Comparison of ENCODE assay signal across 8 cellular contexts in the genomic region with DNA sequence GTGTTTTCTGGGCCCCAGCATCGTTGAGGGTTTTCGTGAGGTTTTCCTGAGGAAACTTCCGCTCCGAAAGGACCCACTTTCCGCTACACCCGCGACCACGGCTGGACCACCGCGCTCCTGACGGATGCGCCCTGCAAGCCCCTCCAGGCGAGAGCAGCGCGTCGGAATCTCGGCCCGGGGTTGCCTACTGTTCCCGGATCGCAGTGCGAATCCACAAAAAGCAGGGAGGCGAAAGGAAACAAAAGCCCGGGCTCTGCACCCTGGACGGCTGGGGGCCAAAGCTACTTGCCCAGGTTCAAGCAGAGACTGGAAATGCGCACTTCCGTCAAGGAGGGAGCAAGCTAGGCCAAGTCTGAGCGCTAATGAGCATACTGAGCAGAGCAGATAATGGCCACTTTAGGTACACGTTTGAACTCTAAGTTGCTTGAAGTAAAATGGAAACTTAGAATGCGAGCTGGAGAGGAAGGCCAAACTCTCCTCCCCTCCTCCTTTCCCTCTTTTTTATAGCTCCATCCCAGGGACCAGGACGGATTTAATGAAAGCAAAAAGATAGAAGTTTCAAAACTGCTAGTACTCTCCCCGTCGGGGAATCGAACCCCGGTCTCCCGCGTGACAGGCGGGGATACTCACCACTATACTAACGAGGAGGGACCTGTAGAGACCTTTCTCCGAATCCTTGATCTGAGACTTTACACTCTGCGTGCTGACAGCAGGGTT. TPM values are rescaled to one million over a fixed set of nuclear protein-coding genes. Genes with fewer than 3 reads are reported as not detected.
DNase-seq lines count a peak whose midpoint lies in the region; ATAC-seq lines count a peak whose summit lies in the region.

No MANE protein-coding gene starts in this region.

- peak overlapping the region; percentile 62 to 82 (median 72) for H3K4me3 ChIP-seq in BLaER1 treated with 17β-estradiol and CSF1 and Interleukin-3, amounts not matched to agents 10 nM and 100 nM
- peak overlapping the region; percentile 73 for H3K4me3 ChIP-seq in effector memory CD4-positive, alpha-beta T cell (ENCODE audit: insufficient read depth, low read depth, low read length, poor library complexity, severe bottlenecking)
- peak overlapping the region; percentile 78 for H3K4me3 ChIP-seq in mesendoderm (ENCODE audit: low read length)

- H3K4me2 ChIP-seq in BLaER1 treated with 17β-estradiol and CSF1 and Interleukin-3, amounts not matched to agents 10 nM and 100 nM = peak overlapping the region; percentile 87 to 100 (median 96)
- H3K4me2 ChIP-seq in mesendoderm (ENCODE audit: low read length) = peak overlapping the region; percentile 100

- no peaks in the 10 kb centered on the region for H3K36me3 ChIP-seq in BLaER1 treated with 17β-estradiol and CSF1 and Interleukin-3, amounts not matched to agents 10 nM and 100 nM
- peaks cover 5% of the 10 kb centered on the region for H3K36me3 ChIP-seq in effector memory CD4-positive, alpha-beta T cell (ENCODE audit: control insufficient read depth, insufficient read depth, low read length)
- no peaks in the 10 kb centered on the region for H3K36me3 ChIP-seq in mesendoderm (ENCODE audit: control insufficient read depth, insufficient read depth, low read length)

- H3K79me1 ChIP-seq in mesendoderm (ENCODE audit: low read length) = no peaks in the 10 kb centered on the region

- H3K23ac ChIP-seq in mesendoderm (ENCODE audit: low read length) = no peak overlapping the region

- DNase-seq in NOMO-1 (lab: John Stamatoyannopoulos, UW; ENCODE audit: unreplicated experiment in 2 of 2) (peak; percentile 72 to 89), mesendoderm (peak; percentile 94)
- DNase-seq in activated CD8-positive, alpha-beta memory T cell treated with anti-CD3 and anti-CD28 coated beads for 4 hours (ENCODE audit: low read depth in 2 of 2) = peak; percentile 78 to 79
- DNase-seq in effector memory CD4-positive, alpha-beta T cell = peak in 2 of 3 donors; percentile 78 to 84
- peak; percentile 72 for DNase-seq in stimulated activated CD8-positive, alpha-beta memory T cell treated with anti-CD3 and anti-CD28 coated beads, Interleukin-12 subunit alpha, Interleukin-12 subunit beta, amount 100 ng/mL, for 4 hours (ENCODE audit: low read depth)

- H3K4ac ChIP-seq in mesendoderm (ENCODE audit: low read depth, low read length) = peak overlapping the region; percentile 41

- H2BK120ac ChIP-seq in mesendoderm (ENCODE audit: low read depth, low read length) = no peak overlapping the region

- H3K4me1 ChIP-seq in BLaER1 treated with 17β-estradiol and CSF1 and Interleukin-3, amounts not matched to agents 10 nM and 100 nM = peaks cover 31 to 48% (median 42%) of the 10 kb centered on the region in 10 experiments
- peaks cover 15% of the 10 kb centered on the region for H3K4me1 ChIP-seq in effector memory CD4-positive, alpha-beta T cell (ENCODE audit: control insufficient read depth, insufficient read depth, low read length, poor library complexity, severe bottlenecking)
- peaks cover 3% of the 10 kb centered on the region for H3K4me1 ChIP-seq in mesendoderm (ENCODE audit: control insufficient read depth, low read depth, low read length)

- ATAC-seq in GM19328 (IDR thresholded peaks at IDR 0.05; ENCODE audit: unreplicated experiment) = peak; percentile 39
- peak; percentile 24 for ATAC-seq in HG03469 (IDR thresholded peaks at IDR 0.05; ENCODE audit: unreplicated experiment)

- peak overlapping the region; percentile 30 for H3K18ac ChIP-seq in mesendoderm (ENCODE audit: low read length)

- no peaks in the 10 kb centered on the region for H3K27me3 ChIP-seq in BLaER1 treated with 17β-estradiol and CSF1 and Interleukin-3, amounts not matched to agents 10 nM and 100 nM
- H3K27me3 ChIP-seq in effector memory CD4-positive, alpha-beta T cell (replicated peaks; ENCODE audit: control insufficient read depth, insufficient read depth, low read length, poor library complexity, severe bottlenecking) = no peaks in the 10 kb centered on the region
- no peaks in the 10 kb centered on the region for H3K27me3 ChIP-seq in mesendoderm (ENCODE audit: insufficient read depth, low read length, poor library complexity)

- WGBS in mesendoderm (ENCODE audit: extremely low coverage, insufficient coverage, low lambda C conversion rate) = no CpG with 5 or more reads among the region's 40 CpGs

- peak overlapping the region; percentile 88 to 97 (median 94) for H3K27ac ChIP-seq in BLaER1 treated with 17β-estradiol and CSF1 and Interleukin-3, amounts not matched to agents 10 nM and 100 nM
- peak overlapping the region; percentile 88 for H3K27ac ChIP-seq in effector memory CD4-positive, alpha-beta T cell (ENCODE audit: insufficient read depth, low read length, poor library complexity, severe bottlenecking)
- peak overlapping the region; percentile 30 for H3K27ac ChIP-seq in mesendoderm (ENCODE audit: low read depth, low read length)

- H4K20me1 ChIP-seq in BLaER1 treated with 17β-estradiol and CSF1 and Interleukin-3, amounts not matched to agents 10 nM and 100 nM = no peaks in the 10 kb centered on the region

- no peaks in the 10 kb centered on the region for H3K9me3 ChIP-seq in BLaER1 treated with 17β-estradiol and CSF1 and Interleukin-3, amounts not matched to agents 10 nM and 100 nM (replicated peaks in 1 of 11)
- H3K9me3 ChIP-seq in effector memory CD4-positive, alpha-beta T cell (ENCODE audit: control insufficient read depth, low read length) = no peaks in the 10 kb centered on the region

- no peaks in the 10 kb centered on the region for H3K79me2 ChIP-seq in mesendoderm (ENCODE audit: control insufficient read depth, insufficient read depth, low read length)

- peak overlapping the region; percentile 85 for H3K56ac ChIP-seq in mesendoderm (ENCODE audit: low read length)

- H3K9ac ChIP-seq in BLaER1 treated with 17β-estradiol and CSF1 and Interleukin-3, amounts not matched to agents 10 nM and 100 nM = peak overlapping the region; percentile 82 to 95 (median 90)
- H3K9ac ChIP-seq in mesendoderm (ENCODE audit: low read length) = peak overlapping the region; percentile 77

- no peak overlapping the region for H2BK15ac ChIP-seq in mesendoderm (replicated peaks; ENCODE audit: low read depth)

- H2AK5ac ChIP-seq in mesendoderm (ENCODE audit: low read length) = no peak overlapping the region

- H4K5ac ChIP-seq in mesendoderm (ENCODE audit: low read length) = no peak overlapping the region

- no peak overlapping the region for H4K8ac ChIP-seq in mesendoderm (ENCODE audit: low read depth, low read length)

- no peak overlapping the region for H2BK5ac ChIP-seq in mesendoderm (ENCODE audit: low read length)

RNA-seq across cellular contexts. Expression of gene AURKB, which starts 11.4 kb away (rescaled TPM):
- polyA plus RNA-seq in mesendoderm (2013, experiment 1 of 2) = 193 TPM
- 193 TPM for polyA plus RNA-seq in mesendoderm (2013, experiment 2 of 2)

RNA-seq across cellular contexts. Expression of gene CTC1, which starts 26.0 kb away (rescaled TPM):
- polyA plus RNA-seq in mesendoderm (2013, experiment 1 of 2) = 11.6 TPM
- 11.9 TPM for polyA plus RNA-seq in mesendoderm (2013, experiment 2 of 2)

RNA-seq across cellular contexts. Expression of gene PFAS, which starts 27.3 kb away (rescaled TPM):
- 69.9 TPM for polyA plus RNA-seq in mesendoderm (2013, experiment 1 of 2)
- 69.8 TPM for polyA plus RNA-seq in mesendoderm (2013, experiment 2 of 2)

RNA-seq across cellular contexts. Expression of gene BORCS6, which starts 31.8 kb away (rescaled TPM):
- 1.9 TPM for polyA plus RNA-seq in mesendoderm (2013, experiment 1 of 2)
- polyA plus RNA-seq in mesendoderm (2013, experiment 2 of 2) = 1.8 TPM

RNA-seq across cellular contexts. Expression of gene TMEM107, which starts 45.6 kb away (rescaled TPM):
- polyA plus RNA-seq in mesendoderm (2013, experiment 1 of 2) = 3.7 TPM
- 3.5 TPM for polyA plus RNA-seq in mesendoderm (2013, experiment 2 of 2)

Comparison
In these comparisons a context has a peak if more than half of its experiments do, and no peak if none do; other contexts are left out.
1. Peak in every context shown above with its lines: DNase-seq, ATAC-seq, H3K4me3 ChIP-seq and H3K27ac ChIP-seq.
2. H3K27ac ChIP-seq: peak in every context shown above with its lines; median percentile 94 in BLaER1 treated with 17β-estradiol and CSF1 and Interleukin-3, amounts not matched to agents 10 nM and 100 nM; 88 in effector memory CD4-positive, alpha-beta T cell; 30 in mesendoderm.